1 cellular context compared by ENCODE assay signal in genomic region chr20:57092112-57092899, GRCh38.
TF ChIP-seq lines count a peak whose summit lies in the region.

No MANE protein-coding gene starts in this region.

TF ChIP-seq in HepG2, 621 proteins besides CTCF, POLR2A, EP300 and RAD21 (continued from another document and continues in another):
- 0 out of 2 replicates have a peak, but pooled peaks have one; percentile 50 for TF ChIP-seq TFDP1 (CRISPR knock-in tag; IDR thresholded peaks at IDR 0.05; ENCODE audit: borderline replicate concordance)
- TF ChIP-seq ZNF558 (CRISPR knock-in tag; IDR thresholded peaks at IDR 0.05; ENCODE audit: borderline replicate concordance), result no peak
- peak; percentile 75 for TF ChIP-seq JARID2 (CRISPR knock-in tag; IDR thresholded peaks at IDR 0.05; ENCODE audit: insufficient replicate concordance)
- no peak for TF ChIP-seq CHCHD3 (CRISPR knock-in tag; IDR thresholded peaks at IDR 0.05)
- TF ChIP-seq, protein P1, sequence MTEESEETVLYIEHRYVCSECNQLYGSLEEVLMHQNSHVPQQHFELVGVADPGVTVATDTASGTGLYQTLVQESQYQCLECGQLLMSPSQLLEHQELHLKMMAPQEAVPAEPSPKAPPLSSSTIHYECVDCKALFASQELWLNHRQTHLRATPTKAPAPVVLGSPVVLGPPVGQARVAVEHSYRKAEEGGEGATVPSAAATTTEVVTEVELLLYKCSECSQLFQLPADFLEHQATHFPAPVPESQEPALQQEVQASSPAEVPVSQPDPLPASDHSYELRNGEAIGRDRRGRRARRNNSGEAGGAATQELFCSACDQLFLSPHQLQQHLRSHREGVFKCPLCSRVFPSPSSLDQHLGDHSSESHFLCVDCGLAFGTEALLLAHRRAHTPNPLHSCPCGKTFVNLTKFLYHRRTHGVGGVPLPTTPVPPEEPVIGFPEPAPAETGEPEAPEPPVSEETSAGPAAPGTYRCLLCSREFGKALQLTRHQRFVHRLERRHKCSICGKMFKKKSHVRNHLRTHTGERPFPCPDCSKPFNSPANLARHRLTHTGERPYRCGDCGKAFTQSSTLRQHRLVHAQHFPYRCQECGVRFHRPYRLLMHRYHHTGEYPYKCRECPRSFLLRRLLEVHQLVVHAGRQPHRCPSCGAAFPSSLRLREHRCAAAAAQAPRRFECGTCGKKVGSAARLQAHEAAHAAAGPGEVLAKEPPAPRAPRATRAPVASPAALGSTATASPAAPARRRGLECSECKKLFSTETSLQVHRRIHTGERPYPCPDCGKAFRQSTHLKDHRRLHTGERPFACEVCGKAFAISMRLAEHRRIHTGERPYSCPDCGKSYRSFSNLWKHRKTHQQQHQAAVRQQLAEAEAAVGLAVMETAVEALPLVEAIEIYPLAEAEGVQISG (CRISPR knock-in tag; IDR thresholded peaks at IDR 0.05), result peak; percentile 75
- peak; percentile 51; the same call in 1 of the 2 replicates for TF ChIP-seq SP4 (CRISPR knock-in tag; IDR thresholded peaks at IDR 0.05)
- peak; percentile 49 for TF ChIP-seq RBM39 (IDR thresholded peaks at IDR 0.05; ENCODE audit: low read depth, low read length, poor library complexity, severe bottlenecking)
- TF ChIP-seq, protein P2, sequence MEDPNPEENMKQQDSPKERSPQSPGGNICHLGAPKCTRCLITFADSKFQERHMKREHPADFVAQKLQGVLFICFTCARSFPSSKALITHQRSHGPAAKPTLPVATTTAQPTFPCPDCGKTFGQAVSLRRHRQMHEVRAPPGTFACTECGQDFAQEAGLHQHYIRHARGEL (CRISPR knock-in tag; IDR thresholded peaks at IDR 0.05), result no peak
- TF ChIP-seq, protein P3, sequence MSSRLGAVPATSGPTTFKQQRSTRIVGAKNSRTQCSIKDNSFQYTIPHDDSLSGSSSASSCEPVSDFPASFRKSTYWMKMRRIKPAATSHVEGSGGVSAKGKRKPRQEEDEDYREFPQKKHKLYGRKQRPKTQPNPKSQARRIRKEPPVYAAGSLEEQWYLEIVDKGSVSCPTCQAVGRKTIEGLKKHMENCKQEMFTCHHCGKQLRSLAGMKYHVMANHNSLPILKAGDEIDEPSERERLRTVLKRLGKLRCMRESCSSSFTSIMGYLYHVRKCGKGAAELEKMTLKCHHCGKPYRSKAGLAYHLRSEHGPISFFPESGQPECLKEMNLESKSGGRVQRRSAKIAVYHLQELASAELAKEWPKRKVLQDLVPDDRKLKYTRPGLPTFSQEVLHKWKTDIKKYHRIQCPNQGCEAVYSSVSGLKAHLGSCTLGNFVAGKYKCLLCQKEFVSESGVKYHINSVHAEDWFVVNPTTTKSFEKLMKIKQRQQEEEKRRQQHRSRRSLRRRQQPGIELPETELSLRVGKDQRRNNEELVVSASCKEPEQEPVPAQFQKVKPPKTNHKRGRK (CRISPR knock-in tag; IDR thresholded peaks at IDR 0.05), result 0 out of 2 replicates have a peak, but pooled peaks have one; percentile 53
- no peak for TF ChIP-seq POLR2G (IDR thresholded peaks at IDR 0.05; ENCODE audit: low read depth, low read length)
- no peak for TF ChIP-seq NR2F6 (IDR thresholded peaks at IDR 0.05)
- TF ChIP-seq NR2F6 (CRISPR knock-in tag; IDR thresholded peaks at IDR 0.05), result 0 out of 2 replicates have a peak, but pooled peaks have one; percentile 30
- peak; percentile 28; the same call in 1 of the 3 replicates for TF ChIP-seq MXI1 (IDR thresholded peaks at IDR 0.05; ENCODE audit: borderline replicate concordance, low read depth, low read length)
- peak; percentile 62; the same call in 1 of the 2 replicates for TF ChIP-seq ZBTB26 (CRISPR knock-in tag; IDR thresholded peaks at IDR 0.05; ENCODE audit: borderline replicate concordance)
- no peak; the same call in 1 of the 2 replicates for TF ChIP-seq ZNF704 (CRISPR knock-in tag; IDR thresholded peaks at IDR 0.05; ENCODE audit: borderline replicate concordance)
- 0 out of 2 replicates have a peak, but pooled peaks have one; percentile 50 for TF ChIP-seq SMAD3 (CRISPR knock-in tag; IDR thresholded peaks at IDR 0.05)
- TF ChIP-seq TEAD3 (CRISPR knock-in tag; optimal IDR thresholded peaks at IDR 0.05; ENCODE audit: borderline replicate concordance), result peak; percentile 48
- TF ChIP-seq HNRNPH1 (optimal IDR thresholded peaks at IDR 0.05; ENCODE audit: low read depth, low read length), result peak; percentile 25
- TF ChIP-seq, protein P4, sequence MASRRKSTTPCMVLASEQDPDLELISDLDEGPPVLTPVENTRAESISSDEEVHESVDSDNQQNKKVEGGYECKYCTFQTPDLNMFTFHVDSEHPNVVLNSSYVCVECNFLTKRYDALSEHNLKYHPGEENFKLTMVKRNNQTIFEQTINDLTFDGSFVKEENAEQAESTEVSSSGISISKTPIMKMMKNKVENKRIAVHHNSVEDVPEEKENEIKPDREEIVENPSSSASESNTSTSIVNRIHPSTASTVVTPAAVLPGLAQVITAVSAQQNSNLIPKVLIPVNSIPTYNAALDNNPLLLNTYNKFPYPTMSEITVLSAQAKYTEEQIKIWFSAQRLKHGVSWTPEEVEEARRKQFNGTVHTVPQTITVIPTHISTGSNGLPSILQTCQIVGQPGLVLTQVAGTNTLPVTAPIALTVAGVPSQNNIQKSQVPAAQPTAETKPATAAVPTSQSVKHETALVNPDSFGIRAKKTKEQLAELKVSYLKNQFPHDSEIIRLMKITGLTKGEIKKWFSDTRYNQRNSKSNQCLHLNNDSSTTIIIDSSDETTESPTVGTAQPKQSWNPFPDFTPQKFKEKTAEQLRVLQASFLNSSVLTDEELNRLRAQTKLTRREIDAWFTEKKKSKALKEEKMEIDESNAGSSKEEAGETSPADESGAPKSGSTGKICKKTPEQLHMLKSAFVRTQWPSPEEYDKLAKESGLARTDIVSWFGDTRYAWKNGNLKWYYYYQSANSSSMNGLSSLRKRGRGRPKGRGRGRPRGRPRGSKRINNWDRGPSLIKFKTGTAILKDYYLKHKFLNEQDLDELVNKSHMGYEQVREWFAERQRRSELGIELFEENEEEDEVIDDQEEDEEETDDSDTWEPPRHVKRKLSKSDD (CRISPR knock-in tag; IDR thresholded peaks at IDR 0.05; ENCODE audit: low read depth), result no peak
- TF ChIP-seq, protein P5, sequence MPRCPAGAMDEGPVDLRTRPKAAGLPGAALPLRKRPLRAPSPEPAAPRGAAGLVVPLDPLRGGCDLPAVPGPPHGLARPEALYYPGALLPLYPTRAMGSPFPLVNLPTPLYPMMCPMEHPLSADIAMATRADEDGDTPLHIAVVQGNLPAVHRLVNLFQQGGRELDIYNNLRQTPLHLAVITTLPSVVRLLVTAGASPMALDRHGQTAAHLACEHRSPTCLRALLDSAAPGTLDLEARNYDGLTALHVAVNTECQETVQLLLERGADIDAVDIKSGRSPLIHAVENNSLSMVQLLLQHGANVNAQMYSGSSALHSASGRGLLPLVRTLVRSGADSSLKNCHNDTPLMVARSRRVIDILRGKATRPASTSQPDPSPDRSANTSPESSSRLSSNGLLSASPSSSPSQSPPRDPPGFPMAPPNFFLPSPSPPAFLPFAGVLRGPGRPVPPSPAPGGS (CRISPR knock-in tag; IDR thresholded peaks at IDR 0.05), result 0 out of 2 replicates have a peak, but pooled peaks have one; percentile 30
- 0 out of 2 replicates have a peak, but pooled peaks have one; percentile 32 for TF ChIP-seq KLF11 (CRISPR knock-in tag; IDR thresholded peaks at IDR 0.05)
- 0 out of 2 replicates have a peak, but pooled peaks have one; percentile 31 for TF ChIP-seq ZNF776 (CRISPR knock-in tag; IDR thresholded peaks at IDR 0.05)
- TF ChIP-seq ZFY (CRISPR knock-in tag; IDR thresholded peaks at IDR 0.05), result peak; percentile 64; the same call in 1 of the 2 replicates
- no peak for TF ChIP-seq REST (IDR thresholded peaks at IDR 0.05; ENCODE audit: borderline replicate concordance in 1 of 2, low read depth in 1 of 2, low read length in 2 of 2)
- TF ChIP-seq, protein P6, sequence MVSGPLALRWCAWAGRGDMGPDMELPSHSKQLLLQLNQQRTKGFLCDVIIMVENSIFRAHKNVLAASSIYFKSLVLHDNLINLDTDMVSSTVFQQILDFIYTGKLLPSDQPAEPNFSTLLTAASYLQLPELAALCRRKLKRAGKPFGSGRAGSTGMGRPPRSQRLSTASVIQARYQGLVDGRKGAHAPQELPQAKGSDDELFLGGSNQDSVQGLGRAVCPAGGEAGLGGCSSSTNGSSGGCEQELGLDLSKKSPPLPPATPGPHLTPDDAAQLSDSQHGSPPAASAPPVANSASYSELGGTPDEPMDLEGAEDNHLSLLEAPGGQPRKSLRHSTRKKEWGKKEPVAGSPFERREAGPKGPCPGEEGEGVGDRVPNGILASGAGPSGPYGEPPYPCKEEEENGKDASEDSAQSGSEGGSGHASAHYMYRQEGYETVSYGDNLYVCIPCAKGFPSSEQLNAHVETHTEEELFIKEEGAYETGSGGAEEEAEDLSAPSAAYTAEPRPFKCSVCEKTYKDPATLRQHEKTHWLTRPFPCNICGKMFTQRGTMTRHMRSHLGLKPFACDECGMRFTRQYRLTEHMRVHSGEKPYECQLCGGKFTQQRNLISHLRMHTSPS (CRISPR knock-in tag; IDR thresholded peaks at IDR 0.05; ENCODE audit: low read depth), result no peak
- TF ChIP-seq, protein P7, sequence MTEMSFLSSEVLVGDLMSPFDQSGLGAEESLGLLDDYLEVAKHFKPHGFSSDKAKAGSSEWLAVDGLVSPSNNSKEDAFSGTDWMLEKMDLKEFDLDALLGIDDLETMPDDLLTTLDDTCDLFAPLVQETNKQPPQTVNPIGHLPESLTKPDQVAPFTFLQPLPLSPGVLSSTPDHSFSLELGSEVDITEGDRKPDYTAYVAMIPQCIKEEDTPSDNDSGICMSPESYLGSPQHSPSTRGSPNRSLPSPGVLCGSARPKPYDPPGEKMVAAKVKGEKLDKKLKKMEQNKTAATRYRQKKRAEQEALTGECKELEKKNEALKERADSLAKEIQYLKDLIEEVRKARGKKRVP (CRISPR knock-in tag; IDR thresholded peaks at IDR 0.05), result no peak
- TF ChIP-seq HINFP (CRISPR knock-in tag; IDR thresholded peaks at IDR 0.05; ENCODE audit: low read depth), result peak; percentile 70; the same call in 1 of the 2 replicates
- TF ChIP-seq ZNF280B (CRISPR knock-in tag; IDR thresholded peaks at IDR 0.05; ENCODE audit: borderline replicate concordance), result peak; percentile 75
